ENCODE assay signal across 9 cellular contexts in genomic region chr11:111879637-111879960, GRCh38. TPM values are rescaled to one million over a fixed set of nuclear protein-coding genes. Genes with fewer than 3 reads are reported as not detected.
DNase-seq lines count a peak whose midpoint lies in the region; ATAC-seq, FAIRE-seq and TF ChIP-seq lines count a peak whose summit lies in the region.
"Had no signal": no experiment of that assay in that cellular context is flagged by ENCODE, and none has a peak within 500 bp of the region (broad histone marks: within the 10 kb centered on the region; RNA-seq: fewer than 3 reads in every experiment).

No MANE protein-coding gene starts in this region.

- H3K36me3 ChIP-seq in keratinocyte (ENCODE audit: control insufficient read depth in 2 of 2, extremely low read depth in 1 of 2, insufficient read depth in 2 of 2, low read length in 2 of 2) (no peaks in the 10 kb centered on the region), thymus (ENCODE audit: control insufficient read depth, insufficient read depth) (peaks cover 7% of the 10 kb centered on the region)

- peak overlapping the region; percentile 100 for H3K27ac ChIP-seq in keratinocyte (ENCODE audit: control insufficient read depth, insufficient read depth, low read length)
- peak overlapping the region; percentile 91 for H3K27ac ChIP-seq in thymus (ENCODE audit: low read depth)

- dilution Hi-C loops in keratinocyte (cut with MboI; ENCODE audit: extremely low pct_ligation_motif_present, low sequenced_read_pairs): no loop called here

- in situ Hi-C loops in GM13976 (cut with MboI; ENCODE audit: low sequenced_read_pairs, unreplicated experiment): no loop called here

- POLR2A ChIA-PET in activated naive CD8-positive, alpha-beta T cell treated with anti-CD3 and anti-CD28 coated beads, Interleukin-2, amount 10 ng/mL, durations not matched to agents 7 days and 5 days (lab: Charles Lee): interaction anchor here (0.7 to 2.7 kb wide), 3 partner anchors 8 to 52 kb away, joined by 3 to 8 read pairs (median 8); partner anchors contain the start of gene ALG9

- H3K4me2 ChIP-seq in keratinocyte (ENCODE audit: control insufficient read depth, extremely low read depth, insufficient read depth, low read depth, low read length): peak overlapping the region; percentile 98

- peaks cover 8% of the 10 kb centered on the region for H3K4me1 ChIP-seq in keratinocyte (ENCODE audit: control insufficient read depth, extremely low read depth, insufficient read depth, low read length)
- H3K4me1 ChIP-seq in thymus (ENCODE audit: control insufficient read depth, insufficient read depth, low read length): peaks cover 5% of the 10 kb centered on the region

- TF ChIP-seq CTCF in keratinocyte (optimal IDR thresholded peaks at IDR 0.05 in 1 of 3, IDR thresholded peaks at IDR 0.05 in 1 of 3, conservative IDR thresholded peaks at IDR 0.05 in 1 of 3; ENCODE audit: extremely low read depth in 1 of 3, insufficient read depth in 2 of 3, low read length in 3 of 3) (no peak), GM13976 (IDR thresholded peaks at IDR 0.05; ENCODE audit: borderline replicate concordance, control extremely low read depth, extremely low read depth, insufficient read depth, missing control alignments) (no peak)

- no peaks in the 10 kb centered on the region for H3K79me2 ChIP-seq in keratinocyte (ENCODE audit: control insufficient read depth, insufficient read depth, low read length)

- peak overlapping the region; percentile 98 for H3K9ac ChIP-seq in keratinocyte (ENCODE audit: control insufficient read depth, extremely low read depth, insufficient read depth, low read length)

- no peaks in the 10 kb centered on the region for H3K9me3 ChIP-seq in keratinocyte (ENCODE audit: control insufficient read depth, low read depth, low read length)
- no peaks in the 10 kb centered on the region for H3K9me3 ChIP-seq in thymus (ENCODE audit: control insufficient read depth)

- peaks cover 35% of the 10 kb centered on the region for H3K4me1 Mint-ChIP-seq in activated T-cell treated with anti-CD3 and anti-CD28 coated beads, Interleukin-2, amount 50 U/mL, for 24 hours (ENCODE audit: low read depth)
- peaks cover 14% of the 10 kb centered on the region for H3K4me1 Mint-ChIP-seq in activated naive CD8-positive, alpha-beta T cell treated with anti-CD3 and anti-CD28 coated beads, Interleukin-2, amount 10 ng/mL, durations not matched to agents 7 days and 5 days

- ATAC-seq in activated naive CD8-positive, alpha-beta T cell treated with anti-CD3 and anti-CD28 coated beads, Interleukin-2, amount 10 ng/mL, durations not matched to agents 7 days and 5 days (ENCODE audit: low read depth): peak; percentile 3

- FAIRE-seq in keratinocyte (lab: Jason Lieb, UNC): no peak
- FAIRE-seq: colon had no signal

- H3K4me3 ChIP-seq in keratinocyte (ENCODE audit: control insufficient read depth in 2 of 3, extremely low read depth in 1 of 3, insufficient read depth in 2 of 3, low read depth in 1 of 3, low read length in 3 of 3) (peak overlapping the region; percentile 53 to 96 (median 91)), thymus (ENCODE audit: low read length) (peak overlapping the region; percentile 61)

- peak overlapping the region; percentile 85 for H3K4me3 Mint-ChIP-seq in activated T-cell treated with anti-CD3 and anti-CD28 coated beads, Interleukin-2, amount 50 U/mL, for 24 hours
- H3K4me3 Mint-ChIP-seq in activated naive CD8-positive, alpha-beta T cell treated with anti-CD3 and anti-CD28 coated beads, Interleukin-2, amount 10 ng/mL, durations not matched to agents 7 days and 5 days: peak overlapping the region; percentile 97

- DNase-seq in activated T-cell treated with anti-CD3 and anti-CD28 coated beads, Interleukin-2, amount 50 U/mL, for 24 hours: no peak
- DNase-seq in activated T-cell treated with anti-CD3 and anti-CD28 coated beads for 4 hours: no peak
- DNase-seq in activated naive CD8-positive, alpha-beta T cell treated with anti-CD3 and anti-CD28 coated beads, Interleukin-2, amount 10 ng/mL, durations not matched to agents 7 days and 5 days: peak; percentile 30
- no peak for DNase-seq in keratinocyte (ENCODE audit: low read depth, low spot score)
- no peak for DNase-seq in SIG-M5 treated with dmso at 0.1 percent for 504 hours (lab: John Stamatoyannopoulos, UW; ENCODE audit: unreplicated experiment)
- DNase-seq in cerebellum (ENCODE audit: low spot score): no peak
- no peak for DNase-seq in GM13976 (ENCODE audit: low spot score)

- no peaks in the 10 kb centered on the region for H3K9me1 ChIP-seq in keratinocyte (ENCODE audit: control insufficient read depth, extremely low read depth, insufficient read depth, low read length)

- no peaks in the 10 kb centered on the region for H3K9me3 Mint-ChIP-seq in activated T-cell treated with anti-CD3 and anti-CD28 coated beads, Interleukin-2, amount 50 U/mL, for 24 hours
- H3K9me3 Mint-ChIP-seq in activated naive CD8-positive, alpha-beta T cell treated with anti-CD3 and anti-CD28 coated beads, Interleukin-2, amount 10 ng/mL, durations not matched to agents 7 days and 5 days: no peaks in the 10 kb centered on the region

- H3K27me3 ChIP-seq in keratinocyte (ENCODE audit: control insufficient read depth, extremely low read depth, insufficient read depth, low read length) (no peaks in the 10 kb centered on the region), thymus (ENCODE audit: control insufficient read depth, insufficient read depth) (no peaks in the 10 kb centered on the region)

- no peaks in the 10 kb centered on the region for H3K27me3 Mint-ChIP-seq in activated T-cell treated with anti-CD3 and anti-CD28 coated beads, Interleukin-2, amount 50 U/mL, for 24 hours
- no peaks in the 10 kb centered on the region for H3K27me3 Mint-ChIP-seq in activated naive CD8-positive, alpha-beta T cell treated with anti-CD3 and anti-CD28 coated beads, Interleukin-2, amount 10 ng/mL, durations not matched to agents 7 days and 5 days

- H2AFZ ChIP-seq in keratinocyte (ENCODE audit: control insufficient read depth, low read length): peak overlapping the region; percentile 100

- 56% methylated on average over 6 of the region's 6 CpGs for WGBS in thymus

- peak overlapping the region; percentile 99 for H3K27ac Mint-ChIP-seq in activated T-cell treated with anti-CD3 and anti-CD28 coated beads, Interleukin-2, amount 50 U/mL, for 24 hours
- peak overlapping the region; percentile 100 for H3K27ac Mint-ChIP-seq in activated naive CD8-positive, alpha-beta T cell treated with anti-CD3 and anti-CD28 coated beads, Interleukin-2, amount 10 ng/mL, durations not matched to agents 7 days and 5 days

- peaks cover 47% of the 10 kb centered on the region for H3K36me3 Mint-ChIP-seq in activated T-cell treated with anti-CD3 and anti-CD28 coated beads, Interleukin-2, amount 50 U/mL, for 24 hours (ENCODE audit: low read depth)
- H3K36me3 Mint-ChIP-seq in activated naive CD8-positive, alpha-beta T cell treated with anti-CD3 and anti-CD28 coated beads, Interleukin-2, amount 10 ng/mL, durations not matched to agents 7 days and 5 days: peaks cover 3% of the 10 kb centered on the region

- H4K20me1 ChIP-seq in keratinocyte (ENCODE audit: control insufficient read depth, extremely low read depth, insufficient read depth, low read length): no peaks in the 10 kb centered on the region

RNA-seq across cellular contexts. Expression of gene CFAP68, which starts 0.3 kb away (rescaled TPM):
- total RNA-seq in activated naive CD8-positive, alpha-beta T cell treated with anti-CD3 and anti-CD28 coated beads, Interleukin-2, amount 10 ng/mL, durations not matched to agents 7 days and 5 days: 10 to 100 TPM; 20.4 to 22.9 TPM
- polyA plus RNA-seq in keratinocyte (33.0 to 63.8 TPM (median 58.9 TPM) in 3 replicates), thymus (36.4 TPM)
- 10.7 TPM for polyA plus RNA-seq in keratinocyte (2011; ENCODE audit: low read depth)
- 47.9 and 77.0 TPM in 2 replicates for polyA plus RNA-seq in keratinocyte (2011; cell fraction: cytosol; rRNA removed)
- 18.0 and 18.4 TPM in 2 replicates for polyA plus RNA-seq in keratinocyte (2011; cell fraction: nucleus; rRNA removed)
- 32.5 and 39.3 TPM in 2 replicates for polyA plus RNA-seq in keratinocyte (2012; ENCODE audit: low replicate concordance)
- polyA minus RNA-seq in keratinocyte: 22.4 to 29.5 TPM (median 24.0 TPM) in 3 replicates
- 5.4 TPM for polyA minus RNA-seq in keratinocyte (2011; cell fraction: cytosol; rRNA and poly(A)+ RNA removed)
- 3.4 and 9.5 TPM in 2 replicates for polyA minus RNA-seq in keratinocyte (2011; cell fraction: nucleus; rRNA and poly(A)+ RNA removed)
- total RNA-seq in cerebellum: 13.2 TPM

RNA-seq across cellular contexts. Expression of gene FDXACB1, which starts 0.6 kb away (rescaled TPM):
- total RNA-seq in activated naive CD8-positive, alpha-beta T cell treated with anti-CD3 and anti-CD28 coated beads, Interleukin-2, amount 10 ng/mL, durations not matched to agents 7 days and 5 days: 1 to 10 TPM; 3.4 to 3.5 TPM
- 2.2 to 3.5 TPM (median 2.9 TPM) in 3 replicates for polyA plus RNA-seq in keratinocyte
- 0.46 TPM for polyA plus RNA-seq in keratinocyte (2011; ENCODE audit: low read depth)
- 1.5 and 2.4 TPM in 2 replicates for polyA plus RNA-seq in keratinocyte (2011; cell fraction: cytosol; rRNA removed)
- 1.9 and 2.0 TPM in 2 replicates for polyA plus RNA-seq in keratinocyte (2011; cell fraction: nucleus; rRNA removed)
- polyA plus RNA-seq in keratinocyte (2012; ENCODE audit: low replicate concordance): 1.8 and 2.4 TPM in 2 replicates
- 1.4 to 2.2 TPM (median 2.1 TPM) in 3 replicates for polyA minus RNA-seq in keratinocyte
- polyA minus RNA-seq in keratinocyte (2011; cell fraction: cytosol; rRNA and poly(A)+ RNA removed): 1.7 TPM
- 1.4 and 2.5 TPM in 2 replicates for polyA minus RNA-seq in keratinocyte (2011; cell fraction: nucleus; rRNA and poly(A)+ RNA removed)
- 4.5 TPM for polyA plus RNA-seq in thymus
- 5.2 TPM for total RNA-seq in cerebellum

RNA-seq across cellular contexts. Expression of gene ALG9, which starts 8.2 kb away (rescaled TPM):
- total RNA-seq in activated naive CD8-positive, alpha-beta T cell treated with anti-CD3 and anti-CD28 coated beads, Interleukin-2, amount 10 ng/mL, durations not matched to agents 7 days and 5 days: 10 to 100 TPM; 26.8 to 28.8 TPM
- polyA plus RNA-seq in keratinocyte (23.4 to 34.4 TPM (median 27.2 TPM) in 3 replicates), thymus (31.0 TPM)
- 1.3 TPM for polyA plus RNA-seq in keratinocyte (2011; ENCODE audit: low read depth)
- polyA plus RNA-seq in keratinocyte (2011; cell fraction: cytosol; rRNA removed): 11.6 and 24.6 TPM in 2 replicates
- 51.7 and 54.4 TPM in 2 replicates for polyA plus RNA-seq in keratinocyte (2011; cell fraction: nucleus; rRNA removed)
- polyA plus RNA-seq in keratinocyte (2012; ENCODE audit: low replicate concordance): 20.0 and 20.8 TPM in 2 replicates
- polyA minus RNA-seq in keratinocyte: 34.9 to 54.2 TPM (median 46.1 TPM) in 3 replicates
- polyA minus RNA-seq in keratinocyte (2011; cell fraction: cytosol; rRNA and poly(A)+ RNA removed): 23.8 TPM
- polyA minus RNA-seq in keratinocyte (2011; cell fraction: nucleus; rRNA and poly(A)+ RNA removed): 36.4 and 70.7 TPM in 2 replicates
- total RNA-seq in cerebellum: 80.4 TPM

RNA-seq across cellular contexts. Expression of gene CRYAB, which starts 32.0 kb away (rescaled TPM):
- not detected for total RNA-seq in activated naive CD8-positive, alpha-beta T cell treated with anti-CD3 and anti-CD28 coated beads, Interleukin-2, amount 10 ng/mL, durations not matched to agents 7 days and 5 days
- 7.4 to 47.9 TPM (median 11.0 TPM) in 3 replicates for polyA plus RNA-seq in keratinocyte
- polyA plus RNA-seq in keratinocyte (2011; ENCODE audit: low read depth): 264 TPM
- 61.4 and 90.5 TPM in 2 replicates for polyA plus RNA-seq in keratinocyte (2011; cell fraction: cytosol; rRNA removed)
- polyA plus RNA-seq in keratinocyte (2011; cell fraction: nucleus; rRNA removed): 56.5 and 64.7 TPM in 2 replicates
- 11.6 and 2,032 TPM in 2 replicates for polyA plus RNA-seq in keratinocyte (2012; ENCODE audit: low replicate concordance)
- 2.3 to 18.6 TPM (median 15.9 TPM) in 3 replicates for polyA minus RNA-seq in keratinocyte
- polyA minus RNA-seq in keratinocyte (2011; cell fraction: cytosol; rRNA and poly(A)+ RNA removed): 9.0 TPM
- polyA minus RNA-seq in keratinocyte (2011; cell fraction: nucleus; rRNA and poly(A)+ RNA removed): 18.0 and 22.3 TPM in 2 replicates
- 116 TPM for polyA plus RNA-seq in thymus
- total RNA-seq in cerebellum: 6.0 TPM

RNA-seq across cellular contexts. Expression of gene HSPB2, which starts 32.9 kb away (rescaled TPM):
- total RNA-seq in activated naive CD8-positive, alpha-beta T cell treated with anti-CD3 and anti-CD28 coated beads, Interleukin-2, amount 10 ng/mL, durations not matched to agents 7 days and 5 days: under 1 TPM in 1 of 2 experiments, not detected in 1; 0.23 TPM
- polyA plus RNA-seq in keratinocyte: 0.08 to 0.98 TPM (median 0.22 TPM) in 3 replicates
- polyA plus RNA-seq in keratinocyte (2011; ENCODE audit: low read depth): not detected
- 0.55 TPM in 1 of 2 replicates, not detected in the other for polyA plus RNA-seq in keratinocyte (2011; cell fraction: cytosol; rRNA removed)
- 0.28 and 0.40 TPM in 2 replicates for polyA plus RNA-seq in keratinocyte (2011; cell fraction: nucleus; rRNA removed)
- polyA plus RNA-seq in keratinocyte (2012; ENCODE audit: low replicate concordance): 0.48 and 1.2 TPM in 2 replicates
- polyA minus RNA-seq in keratinocyte: 0.63 TPM in 1 of 3 replicates, not detected in the others
- polyA minus RNA-seq in keratinocyte (2011; cell fraction: cytosol; rRNA and poly(A)+ RNA removed): not detected
- not detected in 2 replicates for polyA minus RNA-seq in keratinocyte (2011; cell fraction: nucleus; rRNA and poly(A)+ RNA removed)
- 2.4 TPM for polyA plus RNA-seq in thymus
- 0.27 TPM for total RNA-seq in cerebellum
